19 cellular contexts compared by ENCODE assay signal in the genomic region with DNA sequence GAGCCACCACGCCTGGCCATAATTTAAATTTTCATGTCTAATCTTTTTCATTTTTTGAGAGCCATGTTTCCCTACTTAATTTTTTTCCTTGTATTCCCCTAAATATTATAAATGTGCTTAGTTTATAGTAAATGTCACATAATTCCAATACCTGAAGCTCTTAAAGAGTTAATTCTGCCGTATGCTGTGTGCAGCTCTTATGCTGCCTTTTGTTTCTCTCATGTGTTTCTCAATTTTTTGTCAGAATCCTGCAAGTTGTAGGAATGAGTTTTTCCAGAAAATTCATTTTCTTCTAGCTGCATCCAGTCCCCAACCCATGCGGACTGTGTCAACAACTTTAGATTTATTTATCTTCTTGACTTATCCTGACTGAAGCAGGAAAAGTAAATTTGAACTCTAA.
"Had no signal": no experiment of that assay in that cellular context is flagged by ENCODE, and none has a peak within 500 bp of the region (broad histone marks: within the 10 kb centered on the region; RNA-seq: fewer than 3 reads in every experiment).

No MANE protein-coding gene starts in this region.

- ATAC-seq: effector memory CD8-positive, alpha-beta T cell; foreskin keratinocyte; gastroesophageal sphincter; heart left ventricle; left cardiac atrium; lower lobe of right lung; mucosa of descending colon had no signal

- H3K36me3 ChIP-seq: colonic mucosa, esophagus muscularis mucosa, gastroesophageal sphincter, heart left ventricle, left ventricle myocardium inferior, lower lobe of right lung had no signal

- H3K4me1 ChIP-seq: colonic mucosa, esophagus muscularis mucosa, foreskin keratinocyte, gastroesophageal sphincter, heart left ventricle, left ventricle myocardium inferior, lower lobe of right lung had no signal

- H3K27ac Mint-ChIP-seq: dendritic cell treated with granulocyte-macrophage colony-stimulating factor and Interleukin-4, amounts not matched to agents 40 ng/mL and 50 ng/mL, for 4 days; effector memory CD8-positive, alpha-beta T cell; endodermal cell; mesothelial cell of epicardium; naive B cell had no signal

- H3K9me3 Mint-ChIP-seq: dendritic cell treated with granulocyte-macrophage colony-stimulating factor and Interleukin-4, amounts not matched to agents 40 ng/mL and 50 ng/mL, for 4 days; endodermal cell had no signal

- H3K27me3 Mint-ChIP-seq: dendritic cell treated with granulocyte-macrophage colony-stimulating factor and Interleukin-4, amounts not matched to agents 40 ng/mL and 50 ng/mL, for 4 days; effector memory CD8-positive, alpha-beta T cell; naive B cell had no signal

- H3K27ac ChIP-seq: colonic mucosa, epithelial cell of prostate, esophagus muscularis mucosa, foreskin keratinocyte, gastroesophageal sphincter, heart left ventricle, left ventricle myocardium inferior, lower lobe of right lung had no signal

- H3K9me3 ChIP-seq: colonic mucosa, esophagus muscularis mucosa, gastroesophageal sphincter, heart left ventricle, left ventricle myocardium inferior, lower lobe of right lung, mucosa of descending colon had no signal

- H3K4me1 Mint-ChIP-seq: mesothelial cell of epicardium, naive B cell had no signal

- H3K27me3 ChIP-seq: colonic mucosa, esophagus muscularis mucosa, foreskin keratinocyte, gastroesophageal sphincter, heart left ventricle had no signal

- H3K36me3 Mint-ChIP-seq: mesothelial cell of epicardium, naive B cell had no signal

- H3K4me3 ChIP-seq: colonic mucosa, esophagus muscularis mucosa, gastroesophageal sphincter, heart left ventricle, left ventricle myocardium inferior, lower lobe of right lung, mucosa of descending colon had no signal

- DNase-seq: colonic mucosa; cortex of kidney; effector CD8-positive, alpha-beta T cell; effector memory CD8-positive, alpha-beta T cell; endodermal cell; foreskin keratinocyte; heart left ventricle; hippocampal formation; left cardiac atrium; left ventricle myocardium inferior; lower lobe of right lung; mesenchymal stem cell; mucosa of descending colon; naive B cell had no signal

- H3K4me3 Mint-ChIP-seq: dendritic cell treated with granulocyte-macrophage colony-stimulating factor and Interleukin-4, amounts not matched to agents 40 ng/mL and 50 ng/mL, for 4 days; effector memory CD8-positive, alpha-beta T cell; endodermal cell; mesothelial cell of epicardium had no signal
